In genomic region chrX:44314259-44314734, GRCh38 we compare ENCODE assay signal across 9 cellular contexts. TPM values are rescaled to one million over a fixed set of nuclear protein-coding genes. Genes with fewer than 3 reads are reported as not detected.
DNase-seq lines count a peak whose midpoint lies in the region; ATAC-seq and TF ChIP-seq lines count a peak whose summit lies in the region.
"Had no signal": no experiment of that assay in that cellular context is flagged by ENCODE, and none has a peak within 500 bp of the region (broad histone marks: within the 10 kb centered on the region; RNA-seq: fewer than 3 reads in every experiment).

No MANE protein-coding gene starts in this region.

- H3K27me3 Mint-ChIP-seq in CD8-positive, alpha-beta T cell (ENCODE audit: low read depth): no peaks in the 10 kb centered on the region

- intact Hi-C loops in CD8-positive, alpha-beta T cell (cut with DNase I, micrococcal nuclease): no loop called here
- intact Hi-C loops in mucosa of descending colon (cut with DNase I, micrococcal nuclease): no loop called here

- CTCF ChIA-PET in CD8-positive, alpha-beta T cell (lab: Charles Lee): no interaction called here

- H2AFZ ChIP-seq in Loucy (ENCODE audit: low read length): peak overlapping the region; percentile 39; the same call in 1 of the 2 replicates

- H3K9ac ChIP-seq in Loucy (ENCODE audit: low read depth, low read length, poor library complexity, severe bottlenecking): peak overlapping the region; percentile 72

- no peaks in the 10 kb centered on the region for H3K9me3 ChIP-seq in CD8-positive, alpha-beta T cell (ENCODE audit: low read length)
- no peaks in the 10 kb centered on the region for H3K9me3 ChIP-seq in Loucy (ENCODE audit: insufficient read depth, low read depth, low read length)
- H3K9me3 ChIP-seq in mucosa of descending colon: no peaks in the 10 kb centered on the region

- peak overlapping the region; percentile 96 for H3K4me2 ChIP-seq in Loucy (ENCODE audit: low read depth, low read length, poor library complexity, severe bottlenecking)

- H3K4me3 Mint-ChIP-seq in CD8-positive, alpha-beta T cell: no peak overlapping the region

- peaks cover 14% of the 10 kb centered on the region for H3K4me1 ChIP-seq in CD8-positive, alpha-beta T cell (ENCODE audit: insufficient read depth, low read length)
- H3K4me1 ChIP-seq in Loucy (ENCODE audit: insufficient read depth, low read length, poor library complexity, severe bottlenecking) (peaks cover 54% of the 10 kb centered on the region), mucosa of descending colon (ENCODE audit: low read depth) (no peaks in the 10 kb centered on the region)

- no peak for ATAC-seq in CD8-positive, alpha-beta T cell
- ATAC-seq in mucosa of descending colon (peak; percentile 93), omental fat pad (ENCODE audit: low FRiP score) (no peak), GM21528 (IDR thresholded peaks at IDR 0.05; ENCODE audit: low FRiP score, unreplicated experiment) (no peak)

- no peaks in the 10 kb centered on the region for H3K9me2 ChIP-seq in Loucy (replicated peaks; ENCODE audit: low read depth, low read length)

- H3K4me1 Mint-ChIP-seq in CD8-positive, alpha-beta T cell (ENCODE audit: low read depth): peaks cover 21% of the 10 kb centered on the region

- H3K27me3 ChIP-seq in CD8-positive, alpha-beta T cell (ENCODE audit: insufficient read depth, low read length): no peaks in the 10 kb centered on the region
- H3K27me3 ChIP-seq in Loucy (ENCODE audit: insufficient read depth, low read length, poor library complexity, severe bottlenecking): no peaks in the 10 kb centered on the region

- no peak overlapping the region for H3K4me3 ChIP-seq in CD8-positive, alpha-beta T cell (ENCODE audit: low read depth, low read length)
- peak overlapping the region; percentile 70 for H3K4me3 ChIP-seq in Loucy (ENCODE audit: low read length, poor library complexity, severe bottlenecking)
- no peak overlapping the region for H3K4me3 ChIP-seq in astrocyte of the spinal cord (ENCODE audit: low read depth, low read length)
- no peak overlapping the region for H3K4me3 ChIP-seq in mucosa of descending colon

- in situ Hi-C loops in astrocyte of the spinal cord (cut with HindIII; ENCODE audit: low sequenced_read_pairs): no loop called here

- H3K79me2 ChIP-seq in Loucy (ENCODE audit: insufficient read depth, low read length): no peaks in the 10 kb centered on the region

- H3K27ac Mint-ChIP-seq in CD8-positive, alpha-beta T cell: peak overlapping the region; percentile 68

- no peak for TF ChIP-seq CTCF in CD8-positive, alpha-beta T cell (IDR thresholded peaks at IDR 0.05)
- no peak for TF ChIP-seq CTCF in Loucy (conservative IDR thresholded peaks at IDR 0.05; ENCODE audit: low read length)
- no peak for TF ChIP-seq CTCF in astrocyte of the spinal cord (IDR thresholded peaks at IDR 0.05; ENCODE audit: low read depth, low read length)
- TF ChIP-seq CTCF in mucosa of descending colon (IDR thresholded peaks at IDR 0.05): no peak
- no peak for TF ChIP-seq CTCF in omental fat pad (IDR thresholded peaks at IDR 0.05)

- H3K36me3 ChIP-seq in CD8-positive, alpha-beta T cell (ENCODE audit: insufficient read depth, low read length): no peaks in the 10 kb centered on the region
- H3K36me3 ChIP-seq in Loucy (ENCODE audit: insufficient read depth, low read length): no peaks in the 10 kb centered on the region
- H3K36me3 ChIP-seq in mucosa of descending colon (ENCODE audit: low read depth): no peaks in the 10 kb centered on the region

- no peaks in the 10 kb centered on the region for H3K36me3 Mint-ChIP-seq in CD8-positive, alpha-beta T cell

- no peaks in the 10 kb centered on the region for H3K9me3 Mint-ChIP-seq in CD8-positive, alpha-beta T cell

- POLR2A ChIA-PET in CD8-positive, alpha-beta T cell (lab: Charles Lee): no interaction called here

- no peaks in the 10 kb centered on the region for H4K20me1 ChIP-seq in Loucy (ENCODE audit: insufficient read depth, low read length, poor library complexity, severe bottlenecking)

- H3F3A ChIP-seq in Loucy (ENCODE audit: low read depth): peaks cover 10% of the 10 kb centered on the region; the same call in 1 of the 2 replicates

- H3K27ac ChIP-seq in CD8-positive, alpha-beta T cell (ENCODE audit: low read depth, low read length): no peak overlapping the region

- no peak for DNase-seq in CD8-positive, alpha-beta T cell
- DNase-seq in astrocyte of the spinal cord (ENCODE audit: low read depth, low spot score): peak; percentile 37
- DNase-seq in mucosa of descending colon: peak in 1 of 3 donors; percentile 11
- no peak for DNase-seq in stimulated activated CD4-positive, alpha-beta T cell treated with anti-CD3 and anti-CD28 coated beads, Interleukin-4, amount 100 ng/mL, for 4 hours
- DNase-seq in omental fat pad (ENCODE audit: low spot score): no peak
- DNase-seq in middle frontal gyrus (ENCODE audit: extremely low spot score, low spot score): no peak

RNA-seq across cellular contexts. Expression of gene EFHC2, which starts 29.2 kb away (rescaled TPM):
- 1 to 10 TPM; 1.3 to 1.8 TPM for total RNA-seq in CD8-positive, alpha-beta T cell
- total RNA-seq in mucosa of descending colon (1 to 10 TPM in 2 of 3 donors, under 1 TPM in 1; 0.78 to 3.0 (median 1.9) TPM), omental fat pad (1 to 10 TPM in 1 of 4 donors, under 1 TPM in 1, not detected in 2; 0.60 to 1.6 TPM)
- total RNA-seq: glomerular endothelial cell had no signal
